Comparison of ENCODE assay signal across 20 cellular contexts in the genomic region with DNA sequence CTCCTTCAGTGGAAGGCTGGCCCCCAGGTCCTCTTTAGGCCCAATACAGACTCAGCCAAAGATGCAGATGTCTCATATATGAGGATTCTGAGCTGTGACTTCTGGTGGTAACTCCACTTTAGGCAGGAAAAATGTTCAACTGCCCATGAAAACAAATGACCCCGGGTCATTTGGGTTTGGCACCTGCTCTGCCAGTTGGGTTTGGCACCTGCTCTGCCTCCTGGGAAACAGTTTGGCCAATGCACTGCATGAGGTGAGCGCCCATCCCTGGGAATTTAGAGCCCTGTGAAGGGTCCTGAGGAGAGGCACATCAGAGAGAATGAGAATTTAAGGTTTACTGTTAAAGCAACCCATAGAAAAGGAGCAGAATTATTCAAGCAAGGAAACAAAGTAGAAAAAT. TPM values are rescaled to one million over a fixed set of nuclear protein-coding genes. Genes with fewer than 3 reads are reported as not detected.
A peak's percentile ranks its signal among the peaks of the same experiment; 100 is the strongest.
DNase-seq lines count a peak whose midpoint lies in the region; ATAC-seq and TF ChIP-seq lines count a peak whose summit lies in the region.
"Had no signal": no experiment of that assay in that cellular context is flagged by ENCODE, and none has a peak within 500 bp of the region (broad histone marks: within the 10 kb centered on the region; RNA-seq: fewer than 3 reads in every experiment).

No MANE protein-coding gene starts in this region.

- H4K8ac ChIP-seq in H9 (replicated peaks; ENCODE audit: insufficient read length, low read depth, low read length), result no peak overlapping the region
- H4K8ac ChIP-seq in trophoblast cell (ENCODE audit: low read depth, low read length), result no peak overlapping the region

- no peak for ATAC-seq in GM21367 (IDR thresholded peaks at IDR 0.05; ENCODE audit: unreplicated experiment)
- ATAC-seq: A549, HepG2 had no signal

- H3K4me1 ChIP-seq in H9 (ENCODE audit: insufficient read depth, low read length) (0 out of 2 replicates have a peak, but pooled peaks cover 3% of the 10 kb centered on the region), trophoblast cell (ENCODE audit: control insufficient read depth in 1 of 2, insufficient read depth in 2 of 2, low read length in 2 of 2) (peaks cover 27 to 41% of the 10 kb centered on the region in 2 experiments)
- H3K4me1 ChIP-seq: BLaER1 had no signal

- H3K79me2 ChIP-seq in H9 (ENCODE audit: insufficient read depth, low read length) (peaks cover 2% of the 10 kb centered on the region; the same call in 1 of the 2 replicates), trophoblast cell (ENCODE audit: control insufficient read depth, insufficient read depth, low read length, poor library complexity) (peaks cover 3% of the 10 kb centered on the region)

- H3K27me3 ChIP-seq in H9 (ENCODE audit: insufficient read depth, low read length), result no peaks in the 10 kb centered on the region
- no peaks in the 10 kb centered on the region for H3K27me3 ChIP-seq in trophoblast cell (ENCODE audit: insufficient read depth, low read length)
- H3K27me3 ChIP-seq: BLaER1, SJCRH30 had no signal

- H3K79me1 ChIP-seq in H9 (ENCODE audit: insufficient read depth, low read depth, low read length, poor library complexity, severe bottlenecking) (no peaks in the 10 kb centered on the region), trophoblast cell (ENCODE audit: low read length) (peaks cover 42% of the 10 kb centered on the region)

- TF ChIP-seq CTCF in H9 (conservative IDR thresholded peaks at IDR 0.05), result no peak

- H2BK20ac ChIP-seq in H9 (ENCODE audit: low read depth, low read length, poor library complexity, severe bottlenecking), result no peak overlapping the region

- H2BK15ac ChIP-seq in H9 (ENCODE audit: low read depth, low read length), result no peak overlapping the region

- H3K23me2 ChIP-seq in H9 (ENCODE audit: insufficient read length, low read depth, low read length, poor library complexity, severe bottlenecking), result no peaks in the 10 kb centered on the region

- DNase-seq in ACHN (peak; percentile 11), H9 (no peak), glomerular visceral epithelial cell (ENCODE audit: extremely low spot score) (peak; percentile 19), trophoblast cell (no peak), HuH-7.5 (ENCODE audit: low spot score) (no peak)
- DNase-seq in activated CD4-positive, alpha-beta T cell treated with anti-CD3 and anti-CD28 coated beads for 1 hour, result no peak
- DNase-seq: CD4-positive, alpha-beta memory T cell; DMS53; EL; KG1; NCI-H1105 treated with DMSO at 0.1 percent for 48 hours; NCI-H1694; NCI-H2081 treated with DMSO at 0.1 percent for 48 hours; NCI-H510A treated with DMSO at 0.1 percent for 48 hours; NCI-H82; SJCRH30 had no signal

- no peak overlapping the region for H3T11ph ChIP-seq in H9 (ENCODE audit: low read length)

- H3K14ac ChIP-seq in H9 (ENCODE audit: insufficient read depth, low read length) (peak overlapping the region; percentile 64; the same call in 1 of the 2 replicates), trophoblast cell (ENCODE audit: low read length) (peak overlapping the region; percentile 69)

- WGBS in H9 (ENCODE audit: extremely low coverage, insufficient read length, low lambda C conversion rate), result no CpG with 5 or more reads among the region's 2 CpGs
- WGBS in trophoblast cell (ENCODE audit: extremely low coverage, insufficient coverage, insufficient read length), result no CpG with 5 or more reads among the region's 2 CpGs

- no peak overlapping the region for H3K23ac ChIP-seq in H9 (ENCODE audit: insufficient read length, low read depth, low read length)
- H3K23ac ChIP-seq in trophoblast cell (ENCODE audit: low read length), result no peak overlapping the region

- H3K27ac ChIP-seq in H9 (ENCODE audit: insufficient read length, low read depth, low read length) (no peak overlapping the region), trophoblast cell (ENCODE audit: low read depth, low read length) (no peak overlapping the region)
- H3K27ac ChIP-seq: BLaER1, SJCRH30 had no signal

- in situ Hi-C loops in ACHN (cut with HindIII; ENCODE audit: low pct_ligation_motif_present, low pct_unique_long_range_greater_than_20kb, low sequenced_read_pairs), result no loop called here

- no peaks in the 10 kb centered on the region for H3K27me3 Mint-ChIP-seq in H9 (ENCODE audit: low read depth)

- peaks cover 48 to 88% (median 65%) of the 10 kb centered on the region in 3 experiments for H3K36me3 Mint-ChIP-seq in H9 (ENCODE audit: insufficient read depth in 1 of 3, low read depth in 3 of 3)
- H3K36me3 Mint-ChIP-seq: CD4-positive, alpha-beta memory T cell had no signal

- H3K9me3 Mint-ChIP-seq in H9, result 0 out of 5 replicates have a peak, but pooled peaks cover 0 to 2% of the 10 kb centered on the region in 2 experiments

- H3K4ac ChIP-seq in H9 (ENCODE audit: low read depth, low read length) (no peak overlapping the region), trophoblast cell (ENCODE audit: low read depth, low read length) (peak overlapping the region; percentile 15)

- no peak overlapping the region for H4K12ac ChIP-seq in trophoblast cell (ENCODE audit: low read depth, low read length)

- H3K9me3 ChIP-seq in H9 (ENCODE audit: control insufficient read depth, low read depth, low read length), result no peaks in the 10 kb centered on the region
- peaks cover 2% of the 10 kb centered on the region for H3K9me3 ChIP-seq in trophoblast cell (ENCODE audit: insufficient read depth, low read depth, low read length)
- H3K9me3 ChIP-seq: A549 had no signal

- H3K18ac ChIP-seq in H9 (ENCODE audit: insufficient read length, low read depth, low read length) (no peak overlapping the region), trophoblast cell (ENCODE audit: low read length) (peak overlapping the region; percentile 63)

- no peak overlapping the region for H2AFZ ChIP-seq in H9 (ENCODE audit: low read length)
- peak overlapping the region; percentile 17 for H2AFZ ChIP-seq in trophoblast cell (ENCODE audit: insufficient read depth, low read length, poor library complexity)

- no peak overlapping the region for H2BK12ac ChIP-seq in H9 (ENCODE audit: insufficient read length, low read depth, low read length)
- peak overlapping the region; percentile 86 for H2BK12ac ChIP-seq in trophoblast cell (ENCODE audit: low read length)

- H4K20me1 ChIP-seq in H9 (ENCODE audit: control insufficient read depth, insufficient read depth, insufficient read length), result no peaks in the 10 kb centered on the region
- H4K20me1 ChIP-seq: BLaER1 had no signal

- H2BK120ac ChIP-seq in H9 (ENCODE audit: low read depth, low read length, poor library complexity, severe bottlenecking) (no peak overlapping the region), trophoblast cell (ENCODE audit: insufficient read depth, low read length, poor library complexity) (peak overlapping the region; percentile 30)

- H3K56ac ChIP-seq in H9 (ENCODE audit: insufficient read length, low read depth, low read length), result no peak overlapping the region

- no peaks in the 10 kb centered on the region for H3K36me3 ChIP-seq in trophoblast cell (ENCODE audit: control insufficient read depth in 1 of 2, insufficient read depth in 2 of 2, low read length in 2 of 2)
- H3K36me3 ChIP-seq: BLaER1, SJCRH30 had no signal

- peaks cover 13 to 21% of the 10 kb centered on the region in 2 experiments for H3K4me1 Mint-ChIP-seq in H9
- H3K4me1 Mint-ChIP-seq: CD4-positive, alpha-beta memory T cell had no signal

- H3K9ac ChIP-seq in H9 (ENCODE audit: extremely low read depth, insufficient read length, low read length), result no peak overlapping the region
- H3K9ac ChIP-seq in trophoblast cell (ENCODE audit: low read length), result no peak overlapping the region
- H3K9ac ChIP-seq: BLaER1 had no signal

- H2AK5ac ChIP-seq in H9 (ENCODE audit: insufficient read length, low read length) (no peak overlapping the region), trophoblast cell (ENCODE audit: low read length) (peak overlapping the region; percentile 83)

- H3K4me2 ChIP-seq in H9 (ENCODE audit: insufficient read depth, insufficient read length, low read length) (no peak overlapping the region), trophoblast cell (ENCODE audit: low read length) (no peak overlapping the region)
- H3K4me2 ChIP-seq: A549, BLaER1 had no signal

- no peak overlapping the region for H2BK5ac ChIP-seq in H9 (ENCODE audit: insufficient read length, low read length)
- no peak overlapping the region for H2BK5ac ChIP-seq in trophoblast cell (ENCODE audit: low read depth, low read length, poor library complexity)

- H4K5ac ChIP-seq in H9 (ENCODE audit: insufficient read length, low read depth, low read length), result no peak overlapping the region

- H3K4me3 Mint-ChIP-seq in H9, result no peak overlapping the region
- H3K4me3 Mint-ChIP-seq: CD4-positive, alpha-beta memory T cell had no signal

- H3K27ac Mint-ChIP-seq in H9, result peak overlapping the region; percentile 59 to 95 (median 87); a peak in 4 of 7 replicates
- H3K27ac Mint-ChIP-seq: CD4-positive, alpha-beta memory T cell had no signal

- H3K4me3 ChIP-seq in trophoblast cell (ENCODE audit: low read depth, low read length), result no peak overlapping the region
- H3K4me3 ChIP-seq: A549, BLaER1, SJCRH30 had no signal

- H4K91ac ChIP-seq in H9 (ENCODE audit: insufficient read length, low read depth, low read length), result no peak overlapping the region
- peak overlapping the region; percentile 70 for H4K91ac ChIP-seq in trophoblast cell (ENCODE audit: low read depth, low read length)

RNA-seq across cellular contexts. Expression of gene B3GALT5, which starts 45.3 kb away (rescaled TPM):
- 24.2 and 24.7 TPM in 2 replicates for total RNA-seq in H9 (2021)
- polyA plus RNA-seq in trophoblast cell (2013), result 3.0 and 3.2 TPM in 2 replicates
- total RNA-seq: CD4-positive, alpha-beta memory T cell had no signal
- polyA plus RNA-seq: CD4-positive, alpha-beta memory T cell had no signal

Comparison
In these comparisons a context has a peak if more than half of its experiments do, and no peak if none do; other contexts are left out.
1. DNase-seq: peak in ACHN (single experiment) and glomerular visceral epithelial cell (single experiment); none in H9 (single experiment), trophoblast cell (0 of 2), HuH-7.5 (single experiment) and activated CD4-positive, alpha-beta T cell treated with anti-CD3 and anti-CD28 coated beads for 1 hour (single experiment).